Comparison of ENCODE assay signal across 2 cellular contexts in genomic region chr4:7016086-7016485, GRCh38.
TF ChIP-seq lines count a peak whose summit lies in the region.

No MANE protein-coding gene starts in this region.

TF ChIP-seq in liver, 16 proteins besides CTCF, POLR2A, EP300 and RAD21:
- no peak for TF ChIP-seq TAF1 (conservative IDR thresholded peaks at IDR 0.05)
- TF ChIP-seq ZBTB33 (IDR thresholded peaks at IDR 0.05), result no peak
- TF ChIP-seq, protein P1, sequence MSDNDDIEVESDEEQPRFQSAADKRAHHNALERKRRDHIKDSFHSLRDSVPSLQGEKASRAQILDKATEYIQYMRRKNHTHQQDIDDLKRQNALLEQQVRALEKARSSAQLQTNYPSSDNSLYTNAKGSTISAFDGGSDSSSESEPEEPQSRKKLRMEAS (IDR thresholded peaks at IDR 0.05), result no peak
- TF ChIP-seq SP1 (IDR thresholded peaks at IDR 0.05), result no peak
- TF ChIP-seq HNF4A (conservative IDR thresholded peaks at IDR 0.05), result no peak
- TF ChIP-seq YY1 (IDR thresholded peaks at IDR 0.05), result no peak
- no peak for TF ChIP-seq GABPA (IDR thresholded peaks at IDR 0.05 in 1 of 2, conservative IDR thresholded peaks at IDR 0.05 in 1 of 2)
- no peak for TF ChIP-seq JUND (IDR thresholded peaks at IDR 0.05)
- TF ChIP-seq EGR1 (IDR thresholded peaks at IDR 0.05; ENCODE audit: low read depth in 2 of 2), result no peak
- no peak for TF ChIP-seq HNF4G (IDR thresholded peaks at IDR 0.05)
- TF ChIP-seq RXRA (IDR thresholded peaks at IDR 0.05), result no peak
- TF ChIP-seq NR2F2 (IDR thresholded peaks at IDR 0.05), result no peak
- TF ChIP-seq REST (IDR thresholded peaks at IDR 0.05), result no peak
- no peak for TF ChIP-seq FOXA1 (IDR thresholded peaks at IDR 0.05)
- TF ChIP-seq FOXA2 (IDR thresholded peaks at IDR 0.05), result no peak
- TF ChIP-seq ATF3 (IDR thresholded peaks at IDR 0.05), result no peak

TF ChIP-seq in HepG2, 621 proteins besides CTCF, POLR2A, EP300 and RAD21:
- TF ChIP-seq ZNF615 (CRISPR knock-in tag; IDR thresholded peaks at IDR 0.05; ENCODE audit: borderline replicate concordance), result no peak
- no peak for TF ChIP-seq ZNF432 (CRISPR knock-in tag; IDR thresholded peaks at IDR 0.05; ENCODE audit: borderline replicate concordance)
- no peak for TF ChIP-seq ZNF484 (CRISPR knock-in tag; IDR thresholded peaks at IDR 0.05; ENCODE audit: borderline replicate concordance, low read depth)
- TF ChIP-seq, protein P2, sequence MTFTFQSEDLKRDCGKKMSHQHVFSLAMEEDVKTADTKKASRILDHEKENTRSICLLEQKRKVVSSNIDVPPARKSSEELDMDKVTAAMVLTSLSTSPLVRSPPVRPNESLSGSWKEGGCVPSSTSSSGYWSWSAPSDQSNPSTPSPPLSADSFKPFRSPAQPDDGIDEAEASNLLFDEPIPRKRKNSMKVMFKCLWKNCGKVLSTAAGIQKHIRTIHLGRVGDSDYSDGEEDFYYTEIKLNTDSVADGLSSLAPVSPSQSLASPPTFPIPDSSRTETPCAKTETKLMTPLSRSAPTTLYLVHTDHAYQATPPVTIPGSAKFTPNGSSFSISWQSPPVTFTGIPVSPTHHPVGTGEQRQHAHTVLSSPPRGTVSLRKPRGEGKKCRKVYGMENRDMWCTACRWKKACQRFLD (CRISPR knock-in tag; IDR thresholded peaks at IDR 0.05; ENCODE audit: borderline replicate concordance), result no peak
- no peak for TF ChIP-seq ZNF547 (CRISPR knock-in tag; IDR thresholded peaks at IDR 0.05)
- no peak for TF ChIP-seq ZSCAN9 (CRISPR knock-in tag; IDR thresholded peaks at IDR 0.05; ENCODE audit: borderline replicate concordance)
- TF ChIP-seq SKI (IDR thresholded peaks at IDR 0.05; ENCODE audit: partially characterized antibody), result no peak
- no peak for TF ChIP-seq ZNF20 (CRISPR knock-in tag; IDR thresholded peaks at IDR 0.05)
- TF ChIP-seq ATF6 (CRISPR knock-in tag; conservative IDR thresholded peaks at IDR 0.05), result no peak
- no peak for TF ChIP-seq WIZ (CRISPR knock-in tag; IDR thresholded peaks at IDR 0.05)
- TF ChIP-seq ZNF589 (CRISPR knock-in tag; conservative IDR thresholded peaks at IDR 0.05), result no peak
- TF ChIP-seq PATZ1 (CRISPR knock-in tag; IDR thresholded peaks at IDR 0.05), result no peak
- TF ChIP-seq HMGA1 (CRISPR knock-in tag; conservative IDR thresholded peaks at IDR 0.05), result no peak
- no peak for TF ChIP-seq XRCC5 (optimal IDR thresholded peaks at IDR 0.05; ENCODE audit: low read length)
- no peak for TF ChIP-seq FOSL1 (CRISPR knock-in tag; IDR thresholded peaks at IDR 0.05; ENCODE audit: borderline replicate concordance)
- TF ChIP-seq ZNF567 (CRISPR knock-in tag; IDR thresholded peaks at IDR 0.05; ENCODE audit: borderline replicate concordance), result no peak
- TF ChIP-seq ADNP (CRISPR knock-in tag; IDR thresholded peaks at IDR 0.05), result no peak
- TF ChIP-seq ISX (CRISPR knock-in tag; conservative IDR thresholded peaks at IDR 0.05), result no peak
- TF ChIP-seq ZNF747 (CRISPR knock-in tag; IDR thresholded peaks at IDR 0.05; ENCODE audit: borderline replicate concordance), result no peak
- TF ChIP-seq, protein P3, sequence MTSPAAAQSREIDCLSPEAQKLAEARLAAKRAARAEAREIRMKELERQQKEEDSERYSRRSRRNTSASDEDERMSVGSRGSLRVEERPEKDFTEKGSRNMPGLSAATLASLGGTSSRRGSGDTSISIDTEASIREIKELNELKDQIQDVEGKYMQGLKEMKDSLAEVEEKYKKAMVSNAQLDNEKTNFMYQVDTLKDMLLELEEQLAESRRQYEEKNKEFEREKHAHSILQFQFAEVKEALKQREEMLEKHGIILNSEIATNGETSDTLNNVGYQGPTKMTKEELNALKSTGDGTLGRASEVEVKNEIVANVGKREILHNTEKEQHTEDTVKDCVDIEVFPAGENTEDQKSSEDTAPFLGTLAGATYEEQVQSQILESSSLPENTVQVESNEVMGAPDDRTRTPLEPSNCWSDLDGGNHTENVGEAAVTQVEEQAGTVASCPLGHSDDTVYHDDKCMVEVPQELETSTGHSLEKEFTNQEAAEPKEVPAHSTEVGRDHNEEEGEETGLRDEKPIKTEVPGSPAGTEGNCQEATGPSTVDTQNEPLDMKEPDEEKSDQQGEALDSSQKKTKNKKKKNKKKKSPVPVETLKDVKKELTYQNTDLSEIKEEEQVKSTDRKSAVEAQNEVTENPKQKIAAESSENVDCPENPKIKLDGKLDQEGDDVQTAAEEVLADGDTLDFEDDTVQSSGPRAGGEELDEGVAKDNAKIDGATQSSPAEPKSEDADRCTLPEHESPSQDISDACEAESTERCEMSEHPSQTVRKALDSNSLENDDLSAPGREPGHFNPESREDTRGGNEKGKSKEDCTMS (CRISPR knock-in tag; conservative IDR thresholded peaks at IDR 0.05), result no peak
TF ChIP-seq in HepG2: peak in this region for 0.
